ENCODE assay signal across 9 cellular contexts in the genomic region with DNA sequence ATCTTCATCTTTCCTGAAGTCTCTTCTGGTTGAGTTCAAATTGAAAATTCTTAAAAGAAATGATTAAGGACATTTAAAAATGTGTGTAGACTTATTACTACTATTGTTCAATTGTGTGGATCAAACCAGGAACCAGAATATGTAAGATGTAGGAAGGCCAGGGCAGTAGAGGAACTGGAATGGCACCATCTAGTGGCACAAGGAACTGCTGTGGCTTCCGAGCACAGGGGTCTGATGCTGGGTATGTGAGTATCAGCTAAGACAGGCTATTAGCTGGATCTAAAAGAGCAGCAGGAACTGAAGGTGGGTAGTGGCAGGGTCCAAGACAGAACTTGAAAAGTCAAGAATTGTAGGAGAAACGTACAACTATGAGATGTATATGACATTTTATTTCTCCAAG.
DNase-seq lines count a peak whose midpoint lies in the region; ATAC-seq and TF ChIP-seq lines count a peak whose summit lies in the region.
"Had no signal": no experiment of that assay in that cellular context is flagged by ENCODE, and none has a peak within 500 bp of the region (broad histone marks: within the 10 kb centered on the region; RNA-seq: fewer than 3 reads in every experiment).

No MANE protein-coding gene starts in this region.

- DNase-seq in DMS 273 (lab: John Stamatoyannopoulos, UW; ENCODE audit: unreplicated experiment) (peak; percentile 51), DMS 273 treated with DMSO at 0.1 percent for 48 hours (lab: John Stamatoyannopoulos, UW) (no peak), HFF-Myc (ENCODE audit: extremely low read depth, low read depth) (no peak), NCI-H526 treated with DMSO at 0.1 percent for 48 hours (lab: John Stamatoyannopoulos, UW) (peak; percentile 18), endothelial cell (ENCODE audit: low spot score) (peak; percentile 22), testis (peak; percentile 25), left ventricle myocardium inferior (no peak)
- DNase-seq: naive B cell had no signal

- no peaks in the 10 kb centered on the region for H3K4me1 Mint-ChIP-seq in endothelial cell (ENCODE audit: unreplicated experiment)
- H3K4me1 Mint-ChIP-seq: naive B cell had no signal

- TF ChIP-seq POLR2A in testis (IDR thresholded peaks at IDR 0.05) = no peak

- H3K4me3 Mint-ChIP-seq in endothelial cell (ENCODE audit: unreplicated experiment) = no peak overlapping the region

- H3K36me3 Mint-ChIP-seq in endothelial cell (ENCODE audit: low read depth, unreplicated experiment) = no peaks in the 10 kb centered on the region
- H3K36me3 Mint-ChIP-seq: naive B cell had no signal

- ATAC-seq in GM21447 (IDR thresholded peaks at IDR 0.05; ENCODE audit: unreplicated experiment) = no peak

- TF ChIP-seq CTCF in HFF-Myc (IDR thresholded peaks at IDR 0.05; ENCODE audit: low read depth, low read length, missing control alignments) (peak; percentile 68), endothelial cell (IDR thresholded peaks at IDR 0.05; ENCODE audit: unreplicated experiment) (no peak), testis (IDR thresholded peaks at IDR 0.05) (no peak), left ventricle myocardium inferior (IDR thresholded peaks at IDR 0.05; ENCODE audit: borderline replicate concordance) (no peak)

- H3K27me3 Mint-ChIP-seq in endothelial cell (ENCODE audit: unreplicated experiment) = no peaks in the 10 kb centered on the region
- H3K27me3 Mint-ChIP-seq: naive B cell had no signal

- H3K4me1 ChIP-seq in testis (no peaks in the 10 kb centered on the region), left ventricle myocardium inferior (no peaks in the 10 kb centered on the region)

- H3K36me3 ChIP-seq in testis (ENCODE audit: low read depth, missing control alignments) (no peaks in the 10 kb centered on the region), left ventricle myocardium inferior (no peaks in the 10 kb centered on the region)

- intact Hi-C loops in testis (cut with DNase I; ENCODE audit: low total_unique reads) (no loop called here), left ventricle myocardium inferior (cut with micrococcal nuclease) (no loop called here)

- H3K4me3 ChIP-seq in HFF-Myc (replicated peaks; ENCODE audit: low read depth, low read length) = no peak overlapping the region
- H3K4me3 ChIP-seq in testis = no peak overlapping the region
- H3K4me3 ChIP-seq in left ventricle myocardium inferior = no peak overlapping the region

- H3K9me3 Mint-ChIP-seq in endothelial cell (ENCODE audit: unreplicated experiment) = no peaks in the 10 kb centered on the region
- H3K9me3 Mint-ChIP-seq: naive B cell had no signal

- WGBS in testis, 2 donors = 84 to 92% methylated on average over 2 of the region's 2 CpGs

- H3K9me3 ChIP-seq in testis (no peaks in the 10 kb centered on the region), left ventricle myocardium inferior (replicated peaks) (no peaks in the 10 kb centered on the region)

- H3K27me3 ChIP-seq in testis (no peaks in the 10 kb centered on the region), left ventricle myocardium inferior (ENCODE audit: low read depth) (no peaks in the 10 kb centered on the region)

- H3K27ac ChIP-seq in testis (no peak overlapping the region), left ventricle myocardium inferior (replicated peaks) (no peak overlapping the region)

- H3K27ac Mint-ChIP-seq in endothelial cell (ENCODE audit: unreplicated experiment) = no peak overlapping the region
- H3K27ac Mint-ChIP-seq: naive B cell had no signal

Comparison
In these comparisons a context has a peak if more than half of its experiments do, and no peak if none do; other contexts are left out.
1. DNase-seq: peak in DMS 273 (single experiment), NCI-H526 treated with DMSO at 0.1 percent for 48 hours (single experiment), endothelial cell (single experiment) and testis (single experiment); none in DMS 273 treated with DMSO at 0.1 percent for 48 hours (single experiment), HFF-Myc (single experiment) and left ventricle myocardium inferior (single experiment).